In the genomic region with DNA sequence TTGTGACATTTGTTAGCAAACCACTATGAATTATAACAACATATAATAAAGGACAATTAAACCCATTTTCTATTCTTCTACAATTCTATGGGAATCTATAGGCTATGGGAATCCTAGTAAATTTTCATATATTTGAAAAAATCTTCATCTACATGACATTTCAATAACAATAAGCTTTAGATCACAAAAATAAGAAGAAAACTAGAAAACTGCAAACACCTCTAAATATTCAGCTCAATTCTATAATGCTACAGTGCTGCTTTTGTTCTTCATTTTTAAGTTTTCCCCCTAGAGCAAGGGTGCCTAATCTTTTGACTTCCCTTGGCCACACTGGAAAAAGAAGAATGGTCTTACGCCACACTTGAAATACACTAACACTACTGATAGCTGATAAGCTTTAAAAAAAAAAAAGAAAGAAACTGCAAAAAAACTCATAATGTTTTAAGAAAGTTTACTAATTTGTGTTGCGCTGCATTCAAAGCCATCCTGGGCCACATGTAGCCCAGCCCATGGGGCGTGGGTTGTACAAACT, we compare ENCODE assay signal across 27 cellular contexts.
"Had no signal": no experiment of that assay in that cellular context is flagged by ENCODE, and none has a peak within 500 bp of the region (broad histone marks: within the 10 kb centered on the region; RNA-seq: fewer than 3 reads in every experiment).

No MANE protein-coding gene starts in this region.

- DNase-seq: activated CD4-positive, alpha-beta memory T cell treated with anti-CD3 and anti-CD28 coated beads, Interleukin-2, amount 10 ng/mL, durations not matched to agents 7 days and 5 days; activated CD4-positive, alpha-beta T cell treated with anti-CD3 and anti-CD28 coated beads for 1 hour; activated CD4-positive, alpha-beta T cell treated with anti-CD3 and anti-CD28 coated beads for 48 hours; activated CD4-positive, CD25-positive, alpha-beta regulatory T cell; activated CD8-positive, alpha-beta memory T cell treated with anti-CD3 and anti-CD28 coated beads for 24 hours; activated CD8-positive, alpha-beta memory T cell treated with anti-CD3 and anti-CD28 coated beads, Interleukin-2, amount 10 ng/mL, durations not matched to agents 7 days and 5 days; activated CD8-positive, alpha-beta memory T cell treated with anti-CD3 and anti-CD28 coated beads, Interleukin-2, amount 50 U/mL, for 48 hours; activated gamma-delta T cell; activated naive CD4-positive, alpha-beta T cell treated with Interleukin-2 at 50 U/mL for 16 hours; activated naive CD8-positive, alpha-beta T cell treated with anti-CD3 and anti-CD28 coated beads, Interleukin-2, amount 10 ng/mL, durations not matched to agents 7 days and 5 days; activated T-cell treated with anti-CD3 and anti-CD28 coated beads, Interleukin-2, amount 50 U/mL, for 48 hours; body of pancreas; Karpas-422; KBM-7; MV-4-11; NCI-H1092; NCI-H1436 treated with DMSO at 0.1 percent for 48 hours; NCI-H1694 treated with DMSO at 0.1 percent for 48 hours; NCI-H2029; NCI-H345; NCI-H524 treated with DMSO at 0.1 percent for 48 hours; PC-9; SIG-M5; SW 1271; T1000; WERI-Rb-1 had no signal

- ATAC-seq: activated CD8-positive, alpha-beta memory T cell treated with anti-CD3 and anti-CD28 coated beads, Interleukin-2, amount 10 ng/mL, durations not matched to agents 7 days and 5 days; body of pancreas; Right ventricle myocardium inferior had no signal
